Comparison of ENCODE assay signal across 1 cellular context in the genomic region with DNA sequence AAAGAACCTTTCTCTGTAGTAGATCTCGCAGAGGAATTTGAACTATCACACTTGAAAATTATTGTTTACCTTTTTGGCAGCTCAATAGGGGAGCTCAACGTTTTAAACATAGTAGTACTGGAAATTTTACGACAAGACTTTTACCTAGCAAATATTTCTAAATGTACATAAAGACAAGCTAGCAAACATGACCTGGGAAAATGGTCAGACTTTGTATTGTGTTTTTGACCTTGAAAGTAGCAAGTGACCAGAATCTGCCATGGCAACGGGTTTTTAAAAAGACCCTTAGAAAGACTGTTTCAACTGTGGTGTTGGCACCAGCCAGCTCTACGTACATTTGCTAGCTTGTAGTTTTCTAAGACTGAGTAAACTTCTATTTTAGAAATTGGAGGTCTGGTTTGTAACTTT.
TF ChIP-seq lines count a peak whose summit lies in the region.

No MANE protein-coding gene starts in this region.

TF ChIP-seq in HepG2, 621 proteins besides CTCF, POLR2A, EP300 and RAD21 (continued from another document and continues in another):
- TF ChIP-seq, protein P1, sequence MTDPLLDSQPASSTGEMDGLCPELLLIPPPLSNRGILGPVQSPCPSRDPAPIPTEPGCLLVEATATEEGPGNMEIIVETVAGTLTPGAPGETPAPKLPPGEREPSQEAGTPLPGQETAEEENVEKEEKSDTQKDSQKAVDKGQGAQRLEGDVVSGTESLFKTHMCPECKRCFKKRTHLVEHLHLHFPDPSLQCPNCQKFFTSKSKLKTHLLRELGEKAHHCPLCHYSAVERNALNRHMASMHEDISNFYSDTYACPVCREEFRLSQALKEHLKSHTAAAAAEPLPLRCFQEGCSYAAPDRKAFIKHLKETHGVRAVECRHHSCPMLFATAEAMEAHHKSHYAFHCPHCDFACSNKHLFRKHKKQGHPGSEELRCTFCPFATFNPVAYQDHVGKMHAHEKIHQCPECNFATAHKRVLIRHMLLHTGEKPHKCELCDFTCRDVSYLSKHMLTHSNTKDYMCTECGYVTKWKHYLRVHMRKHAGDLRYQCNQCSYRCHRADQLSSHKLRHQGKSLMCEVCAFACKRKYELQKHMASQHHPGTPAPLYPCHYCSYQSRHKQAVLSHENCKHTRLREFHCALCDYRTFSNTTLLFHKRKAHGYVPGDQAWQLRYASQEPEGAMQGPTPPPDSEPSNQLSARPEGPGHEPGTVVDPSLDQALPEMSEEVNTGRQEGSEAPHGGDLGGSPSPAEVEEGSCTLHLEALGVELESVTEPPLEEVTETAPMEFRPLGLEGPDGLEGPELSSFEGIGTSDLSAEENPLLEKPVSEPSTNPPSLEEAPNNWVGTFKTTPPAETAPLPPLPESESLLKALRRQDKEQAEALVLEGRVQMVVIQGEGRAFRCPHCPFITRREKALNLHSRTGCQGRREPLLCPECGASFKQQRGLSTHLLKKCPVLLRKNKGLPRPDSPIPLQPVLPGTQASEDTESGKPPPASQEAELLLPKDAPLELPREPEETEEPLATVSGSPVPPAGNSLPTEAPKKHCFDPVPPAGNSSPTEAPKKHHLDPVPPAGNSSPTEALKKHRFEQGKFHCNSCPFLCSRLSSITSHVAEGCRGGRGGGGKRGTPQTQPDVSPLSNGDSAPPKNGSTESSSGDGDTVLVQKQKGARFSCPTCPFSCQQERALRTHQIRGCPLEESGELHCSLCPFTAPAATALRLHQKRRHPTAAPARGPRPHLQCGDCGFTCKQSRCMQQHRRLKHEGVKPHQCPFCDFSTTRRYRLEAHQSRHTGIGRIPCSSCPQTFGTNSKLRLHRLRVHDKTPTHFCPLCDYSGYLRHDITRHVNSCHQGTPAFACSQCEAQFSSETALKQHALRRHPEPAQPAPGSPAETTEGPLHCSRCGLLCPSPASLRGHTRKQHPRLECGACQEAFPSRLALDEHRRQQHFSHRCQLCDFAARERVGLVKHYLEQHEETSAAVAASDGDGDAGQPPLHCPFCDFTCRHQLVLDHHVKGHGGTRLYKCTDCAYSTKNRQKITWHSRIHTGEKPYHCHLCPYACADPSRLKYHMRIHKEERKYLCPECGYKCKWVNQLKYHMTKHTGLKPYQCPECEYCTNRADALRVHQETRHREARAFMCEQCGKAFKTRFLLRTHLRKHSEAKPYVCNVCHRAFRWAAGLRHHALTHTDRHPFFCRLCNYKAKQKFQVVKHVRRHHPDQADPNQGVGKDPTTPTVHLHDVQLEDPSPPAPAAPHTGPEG (CRISPR knock-in tag; IDR thresholded peaks at IDR 0.05), result no peak
- TF ChIP-seq ZFP36L1 (CRISPR knock-in tag; IDR thresholded peaks at IDR 0.05) (no peak), FOXA1 (IDR thresholded peaks at IDR 0.05) (peak; percentile 84), FOXA1 (CRISPR knock-in tag; IDR thresholded peaks at IDR 0.05) (peak; percentile 93), BHLHE40 (IDR thresholded peaks at IDR 0.05; ENCODE audit: low read length) (no peak), ZNF468 (CRISPR knock-in tag; IDR thresholded peaks at IDR 0.05) (no peak), ZNF274 (CRISPR knock-in tag; IDR thresholded peaks at IDR 0.05) (no peak), NRL (CRISPR knock-in tag; IDR thresholded peaks at IDR 0.05; ENCODE audit: borderline replicate concordance) (no peak), ETV6 (CRISPR knock-in tag; conservative IDR thresholded peaks at IDR 0.05) (no peak), ZNF790 (CRISPR knock-in tag; IDR thresholded peaks at IDR 0.05; ENCODE audit: borderline replicate concordance) (no peak), TBL1XR1 (IDR thresholded peaks at IDR 0.05; ENCODE audit: borderline replicate concordance, low read length, partially characterized antibody) (peak; percentile 98), CHCHD3 (CRISPR knock-in tag; IDR thresholded peaks at IDR 0.05) (no peak), KLF16 (CRISPR knock-in tag; IDR thresholded peaks at IDR 0.05) (no peak; a peak in 1 of 4 replicates), GATAD2A (CRISPR knock-in tag; IDR thresholded peaks at IDR 0.05) (peak; percentile 92), ZNF552 (CRISPR knock-in tag; IDR thresholded peaks at IDR 0.05; ENCODE audit: borderline replicate concordance) (no peak), ZNF207 (IDR thresholded peaks at IDR 0.05; ENCODE audit: borderline replicate concordance) (no peak), ZNF235 (CRISPR knock-in tag; IDR thresholded peaks at IDR 0.05; ENCODE audit: borderline replicate concordance) (no peak), ZNF720 (CRISPR knock-in tag; IDR thresholded peaks at IDR 0.05) (no peak), RBM22 (optimal IDR thresholded peaks at IDR 0.05; ENCODE audit: low read length) (no peak), NFATC3 (CRISPR knock-in tag; IDR thresholded peaks at IDR 0.05) (no peak), ZBTB1 (CRISPR knock-in tag; IDR thresholded peaks at IDR 0.05; ENCODE audit: borderline replicate concordance) (no peak), SMC3 (IDR thresholded peaks at IDR 0.05; ENCODE audit: low read length) (no peak; the same call in 1 of the 2 replicates), ZNF780A (CRISPR knock-in tag; IDR thresholded peaks at IDR 0.05) (no peak), MZF1 (CRISPR knock-in tag; IDR thresholded peaks at IDR 0.05; ENCODE audit: borderline replicate concordance) (no peak), KAT8 (CRISPR knock-in tag; IDR thresholded peaks at IDR 0.05) (peak; percentile 53; the same call in 1 of the 2 replicates), ZSCAN30 (CRISPR knock-in tag; IDR thresholded peaks at IDR 0.05) (no peak)
- TF ChIP-seq, protein P2, sequence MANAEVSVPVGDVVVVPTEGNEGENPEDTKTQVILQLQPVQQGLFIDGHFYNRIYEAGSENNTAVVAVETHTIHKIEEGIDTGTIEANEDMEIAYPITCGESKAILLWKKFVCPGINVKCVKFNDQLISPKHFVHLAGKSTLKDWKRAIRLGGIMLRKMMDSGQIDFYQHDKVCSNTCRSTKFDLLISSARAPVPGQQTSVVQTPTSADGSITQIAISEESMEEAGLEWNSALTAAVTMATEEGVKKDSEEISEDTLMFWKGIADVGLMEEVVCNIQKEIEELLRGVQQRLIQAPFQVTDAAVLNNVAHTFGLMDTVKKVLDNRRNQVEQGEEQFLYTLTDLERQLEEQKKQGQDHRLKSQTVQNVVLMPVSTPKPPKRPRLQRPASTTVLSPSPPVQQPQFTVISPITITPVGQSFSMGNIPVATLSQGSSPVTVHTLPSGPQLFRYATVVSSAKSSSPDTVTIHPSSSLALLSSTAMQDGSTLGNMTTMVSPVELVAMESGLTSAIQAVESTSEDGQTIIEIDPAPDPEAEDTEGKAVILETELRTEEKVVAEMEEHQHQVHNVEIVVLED (CRISPR knock-in tag; IDR thresholded peaks at IDR 0.05; ENCODE audit: borderline replicate concordance), result no peak
- TF ChIP-seq, protein P3, sequence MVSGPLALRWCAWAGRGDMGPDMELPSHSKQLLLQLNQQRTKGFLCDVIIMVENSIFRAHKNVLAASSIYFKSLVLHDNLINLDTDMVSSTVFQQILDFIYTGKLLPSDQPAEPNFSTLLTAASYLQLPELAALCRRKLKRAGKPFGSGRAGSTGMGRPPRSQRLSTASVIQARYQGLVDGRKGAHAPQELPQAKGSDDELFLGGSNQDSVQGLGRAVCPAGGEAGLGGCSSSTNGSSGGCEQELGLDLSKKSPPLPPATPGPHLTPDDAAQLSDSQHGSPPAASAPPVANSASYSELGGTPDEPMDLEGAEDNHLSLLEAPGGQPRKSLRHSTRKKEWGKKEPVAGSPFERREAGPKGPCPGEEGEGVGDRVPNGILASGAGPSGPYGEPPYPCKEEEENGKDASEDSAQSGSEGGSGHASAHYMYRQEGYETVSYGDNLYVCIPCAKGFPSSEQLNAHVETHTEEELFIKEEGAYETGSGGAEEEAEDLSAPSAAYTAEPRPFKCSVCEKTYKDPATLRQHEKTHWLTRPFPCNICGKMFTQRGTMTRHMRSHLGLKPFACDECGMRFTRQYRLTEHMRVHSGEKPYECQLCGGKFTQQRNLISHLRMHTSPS (CRISPR knock-in tag; IDR thresholded peaks at IDR 0.05; ENCODE audit: low read depth), result no peak
- TF ChIP-seq, protein P4, sequence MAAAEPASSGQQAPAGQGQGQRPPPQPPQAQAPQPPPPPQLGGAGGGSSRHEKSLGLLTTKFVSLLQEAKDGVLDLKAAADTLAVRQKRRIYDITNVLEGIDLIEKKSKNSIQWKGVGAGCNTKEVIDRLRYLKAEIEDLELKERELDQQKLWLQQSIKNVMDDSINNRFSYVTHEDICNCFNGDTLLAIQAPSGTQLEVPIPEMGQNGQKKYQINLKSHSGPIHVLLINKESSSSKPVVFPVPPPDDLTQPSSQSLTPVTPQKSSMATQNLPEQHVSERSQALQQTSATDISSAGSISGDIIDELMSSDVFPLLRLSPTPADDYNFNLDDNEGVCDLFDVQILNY (CRISPR knock-in tag; conservative IDR thresholded peaks at IDR 0.05), result no peak
- TF ChIP-seq, protein P5, sequence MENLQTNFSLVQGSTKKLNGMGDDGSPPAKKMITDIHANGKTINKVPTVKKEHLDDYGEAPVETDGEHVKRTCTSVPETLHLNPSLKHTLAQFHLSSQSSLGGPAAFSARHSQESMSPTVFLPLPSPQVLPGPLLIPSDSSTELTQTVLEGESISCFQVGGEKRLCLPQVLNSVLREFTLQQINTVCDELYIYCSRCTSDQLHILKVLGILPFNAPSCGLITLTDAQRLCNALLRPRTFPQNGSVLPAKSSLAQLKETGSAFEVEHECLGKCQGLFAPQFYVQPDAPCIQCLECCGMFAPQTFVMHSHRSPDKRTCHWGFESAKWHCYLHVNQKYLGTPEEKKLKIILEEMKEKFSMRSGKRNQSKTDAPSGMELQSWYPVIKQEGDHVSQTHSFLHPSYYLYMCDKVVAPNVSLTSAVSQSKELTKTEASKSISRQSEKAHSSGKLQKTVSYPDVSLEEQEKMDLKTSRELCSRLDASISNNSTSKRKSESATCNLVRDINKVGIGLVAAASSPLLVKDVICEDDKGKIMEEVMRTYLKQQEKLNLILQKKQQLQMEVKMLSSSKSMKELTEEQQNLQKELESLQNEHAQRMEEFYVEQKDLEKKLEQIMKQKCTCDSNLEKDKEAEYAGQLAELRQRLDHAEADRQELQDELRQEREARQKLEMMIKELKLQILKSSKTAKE (CRISPR knock-in tag; IDR thresholded peaks at IDR 0.05; ENCODE audit: borderline replicate concordance), result peak; percentile 90
- TF ChIP-seq, protein P6, sequence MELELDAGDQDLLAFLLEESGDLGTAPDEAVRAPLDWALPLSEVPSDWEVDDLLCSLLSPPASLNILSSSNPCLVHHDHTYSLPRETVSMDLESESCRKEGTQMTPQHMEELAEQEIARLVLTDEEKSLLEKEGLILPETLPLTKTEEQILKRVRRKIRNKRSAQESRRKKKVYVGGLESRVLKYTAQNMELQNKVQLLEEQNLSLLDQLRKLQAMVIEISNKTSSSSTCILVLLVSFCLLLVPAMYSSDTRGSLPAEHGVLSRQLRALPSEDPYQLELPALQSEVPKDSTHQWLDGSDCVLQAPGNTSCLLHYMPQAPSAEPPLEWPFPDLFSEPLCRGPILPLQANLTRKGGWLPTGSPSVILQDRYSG (CRISPR knock-in tag; IDR thresholded peaks at IDR 0.05), result no peak
- TF ChIP-seq, protein P7, sequence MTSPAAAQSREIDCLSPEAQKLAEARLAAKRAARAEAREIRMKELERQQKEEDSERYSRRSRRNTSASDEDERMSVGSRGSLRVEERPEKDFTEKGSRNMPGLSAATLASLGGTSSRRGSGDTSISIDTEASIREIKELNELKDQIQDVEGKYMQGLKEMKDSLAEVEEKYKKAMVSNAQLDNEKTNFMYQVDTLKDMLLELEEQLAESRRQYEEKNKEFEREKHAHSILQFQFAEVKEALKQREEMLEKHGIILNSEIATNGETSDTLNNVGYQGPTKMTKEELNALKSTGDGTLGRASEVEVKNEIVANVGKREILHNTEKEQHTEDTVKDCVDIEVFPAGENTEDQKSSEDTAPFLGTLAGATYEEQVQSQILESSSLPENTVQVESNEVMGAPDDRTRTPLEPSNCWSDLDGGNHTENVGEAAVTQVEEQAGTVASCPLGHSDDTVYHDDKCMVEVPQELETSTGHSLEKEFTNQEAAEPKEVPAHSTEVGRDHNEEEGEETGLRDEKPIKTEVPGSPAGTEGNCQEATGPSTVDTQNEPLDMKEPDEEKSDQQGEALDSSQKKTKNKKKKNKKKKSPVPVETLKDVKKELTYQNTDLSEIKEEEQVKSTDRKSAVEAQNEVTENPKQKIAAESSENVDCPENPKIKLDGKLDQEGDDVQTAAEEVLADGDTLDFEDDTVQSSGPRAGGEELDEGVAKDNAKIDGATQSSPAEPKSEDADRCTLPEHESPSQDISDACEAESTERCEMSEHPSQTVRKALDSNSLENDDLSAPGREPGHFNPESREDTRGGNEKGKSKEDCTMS (CRISPR knock-in tag; conservative IDR thresholded peaks at IDR 0.05), result no peak
- TF ChIP-seq, protein P8, sequence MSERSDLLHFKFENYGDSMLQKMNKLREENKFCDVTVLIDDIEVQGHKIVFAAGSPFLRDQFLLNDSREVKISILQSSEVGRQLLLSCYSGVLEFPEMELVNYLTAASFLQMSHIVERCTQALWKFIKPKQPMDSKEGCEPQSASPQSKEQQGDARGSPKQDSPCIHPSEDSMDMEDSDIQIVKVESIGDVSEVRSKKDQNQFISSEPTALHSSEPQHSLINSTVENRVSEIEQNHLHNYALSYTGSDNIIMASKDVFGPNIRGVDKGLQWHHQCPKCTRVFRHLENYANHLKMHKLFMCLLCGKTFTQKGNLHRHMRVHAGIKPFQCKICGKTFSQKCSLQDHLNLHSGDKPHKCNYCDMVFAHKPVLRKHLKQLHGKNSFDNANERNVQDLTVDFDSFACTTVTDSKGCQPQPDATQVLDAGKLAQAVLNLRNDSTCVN (CRISPR knock-in tag; IDR thresholded peaks at IDR 0.05; ENCODE audit: borderline replicate concordance), result no peak
- TF ChIP-seq, protein P9, sequence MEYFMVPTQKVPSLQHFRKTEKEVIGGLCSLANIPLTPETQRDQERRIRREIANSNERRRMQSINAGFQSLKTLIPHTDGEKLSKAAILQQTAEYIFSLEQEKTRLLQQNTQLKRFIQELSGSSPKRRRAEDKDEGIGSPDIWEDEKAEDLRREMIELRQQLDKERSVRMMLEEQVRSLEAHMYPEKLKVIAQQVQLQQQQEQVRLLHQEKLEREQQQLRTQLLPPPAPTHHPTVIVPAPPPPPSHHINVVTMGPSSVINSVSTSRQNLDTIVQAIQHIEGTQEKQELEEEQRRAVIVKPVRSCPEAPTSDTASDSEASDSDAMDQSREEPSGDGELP (IDR thresholded peaks at IDR 0.05; ENCODE audit: borderline replicate concordance, low read depth), result no peak; the same call in 1 of the 2 replicates
- TF ChIP-seq, protein P10, sequence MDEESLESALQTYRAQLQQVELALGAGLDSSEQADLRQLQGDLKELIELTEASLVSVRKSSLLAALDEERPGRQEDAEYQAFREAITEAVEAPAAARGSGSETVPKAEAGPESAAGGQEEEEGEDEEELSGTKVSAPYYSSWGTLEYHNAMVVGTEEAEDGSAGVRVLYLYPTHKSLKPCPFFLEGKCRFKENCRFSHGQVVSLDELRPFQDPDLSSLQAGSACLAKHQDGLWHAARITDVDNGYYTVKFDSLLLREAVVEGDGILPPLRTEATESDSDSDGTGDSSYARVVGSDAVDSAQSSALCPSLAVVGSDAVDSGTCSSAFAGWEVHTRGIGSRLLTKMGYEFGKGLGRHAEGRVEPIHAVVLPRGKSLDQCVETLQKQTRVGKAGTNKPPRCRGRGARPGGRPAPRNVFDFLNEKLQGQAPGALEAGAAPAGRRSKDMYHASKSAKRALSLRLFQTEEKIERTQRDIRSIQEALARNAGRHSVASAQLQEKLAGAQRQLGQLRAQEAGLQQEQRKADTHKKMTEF (CRISPR knock-in tag; IDR thresholded peaks at IDR 0.05), result peak; percentile 83
- TF ChIP-seq, protein P11, sequence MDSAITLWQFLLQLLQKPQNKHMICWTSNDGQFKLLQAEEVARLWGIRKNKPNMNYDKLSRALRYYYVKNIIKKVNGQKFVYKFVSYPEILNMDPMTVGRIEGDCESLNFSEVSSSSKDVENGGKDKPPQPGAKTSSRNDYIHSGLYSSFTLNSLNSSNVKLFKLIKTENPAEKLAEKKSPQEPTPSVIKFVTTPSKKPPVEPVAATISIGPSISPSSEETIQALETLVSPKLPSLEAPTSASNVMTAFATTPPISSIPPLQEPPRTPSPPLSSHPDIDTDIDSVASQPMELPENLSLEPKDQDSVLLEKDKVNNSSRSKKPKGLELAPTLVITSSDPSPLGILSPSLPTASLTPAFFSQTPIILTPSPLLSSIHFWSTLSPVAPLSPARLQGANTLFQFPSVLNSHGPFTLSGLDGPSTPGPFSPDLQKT (CRISPR knock-in tag; IDR thresholded peaks at IDR 0.05; ENCODE audit: borderline replicate concordance), result no peak
